8 cellular contexts compared by ENCODE assay signal in genomic region chr19:3572855-3573161, GRCh38. TPM values are rescaled to one million over a fixed set of nuclear protein-coding genes. Genes with fewer than 3 reads are reported as not detected.
A peak's percentile ranks its signal among the peaks of the same experiment; 100 is the strongest.
DNase-seq lines count a peak whose midpoint lies in the region; ATAC-seq lines count a peak whose summit lies in the region.

HMG20B (plus strand) TSS chr19:3572944; CDS start chr19:3573310, 366 bp downstream.

- ATAC-seq in GM21717 (IDR thresholded peaks at IDR 0.05; ENCODE audit: unreplicated experiment): no peak
- no peak for ATAC-seq in GM19397 (IDR thresholded peaks at IDR 0.05; ENCODE audit: unreplicated experiment)

- H3K4me1 ChIP-seq in BLaER1: peaks cover 15% of the 10 kb centered on the region
- H3K4me1 ChIP-seq in ectodermal cell (ENCODE audit: control insufficient read depth, insufficient read depth, low read length): peaks cover 9% of the 10 kb centered on the region
- H3K4me1 ChIP-seq in muscle layer of colon (ENCODE audit: insufficient read depth, low read length): peaks cover 27% of the 10 kb centered on the region

- no peak for DNase-seq in MG63
- no peak for DNase-seq in glomerular visceral epithelial cell (ENCODE audit: extremely low spot score)
- no peak for DNase-seq in NCI-H69 (lab: John Stamatoyannopoulos, UW)

- peak within 1 kb of the TSS; percentile 94 for H3K4me2 ChIP-seq in BLaER1

- peak within 1 kb of the TSS; percentile 98 for H3K4me3 ChIP-seq in BLaER1
- peak within 1 kb of the TSS; percentile 75 for H3K4me3 ChIP-seq in MG63
- H3K4me3 ChIP-seq in ectodermal cell (ENCODE audit: insufficient read depth, low read depth, low read length): peak within 1 kb of the TSS; percentile 74
- H3K4me3 ChIP-seq in muscle layer of colon (ENCODE audit: low read depth in 1 of 2, low read length in 2 of 2): peak within 1 kb of the TSS; percentile 82 to 83

- 0 to 1% methylated on average over 30 of the region's 30 CpGs for WGBS in ectodermal cell, 2 experiments

- H3K9ac ChIP-seq in BLaER1 (peak within 1 kb of the TSS; percentile 93), muscle layer of colon (ENCODE audit: low read length) (peak within 1 kb of the TSS; percentile 21)

- peaks cover 34% of the 10 kb centered on the region for H4K20me1 ChIP-seq in BLaER1

- no peaks in the 10 kb centered on the region for H3K27me3 ChIP-seq in BLaER1
- H3K27me3 ChIP-seq in MG63: no peaks in the 10 kb centered on the region
- peaks cover 24% of the 10 kb centered on the region for H3K27me3 ChIP-seq in ectodermal cell (ENCODE audit: control insufficient read depth, insufficient read depth, low read length, poor library complexity, severe bottlenecking)
- no peaks in the 10 kb centered on the region for H3K27me3 ChIP-seq in muscle layer of colon (ENCODE audit: control insufficient read depth in 1 of 2, insufficient read depth in 2 of 2, low read length in 2 of 2)

- H3K27ac ChIP-seq in BLaER1 (peak within 1 kb of the TSS; percentile 85), ectodermal cell (ENCODE audit: insufficient read depth, low read depth, low read length, poor library complexity, severe bottlenecking) (no peak within 1 kb of the TSS), muscle layer of colon (ENCODE audit: low read depth, low read length) (peak within 1 kb of the TSS; percentile 93)

- H3K36me3 ChIP-seq in BLaER1 (peaks cover 27% of the 10 kb centered on the region), MG63 (no peaks in the 10 kb centered on the region), ectodermal cell (ENCODE audit: control insufficient read depth, insufficient read depth, low read length) (no peaks in the 10 kb centered on the region), muscle layer of colon (ENCODE audit: insufficient read depth, low read length) (no peaks in the 10 kb centered on the region)

- H3K9me3 ChIP-seq in BLaER1 (no peaks in the 10 kb centered on the region), MG63 (no peaks in the 10 kb centered on the region), ectodermal cell (ENCODE audit: control insufficient read depth, low read length) (no peaks in the 10 kb centered on the region), muscle layer of colon (ENCODE audit: low read length) (no peaks in the 10 kb centered on the region)

RNA-seq across cellular contexts. Expression of gene HMG20B, which starts in this region (rescaled TPM):
- total RNA-seq in MG63 (2014; rRNA removed; shearing (Covaris generic); ENCODE audit: low replicate concordance): 42.5 and 43.5 TPM in 2 replicates
- 80.1 TPM for polyA plus RNA-seq in ectodermal cell (2013, experiment 1 of 4)
- 72.3 TPM for polyA plus RNA-seq in ectodermal cell (2013, experiment 2 of 4)
- 87.0 TPM for polyA plus RNA-seq in ectodermal cell (2013, experiment 3 of 4)
- polyA plus RNA-seq in ectodermal cell (2013, experiment 4 of 4): 91.8 TPM
